Comparison of ENCODE assay signal across 13 cellular contexts in the genomic region with DNA sequence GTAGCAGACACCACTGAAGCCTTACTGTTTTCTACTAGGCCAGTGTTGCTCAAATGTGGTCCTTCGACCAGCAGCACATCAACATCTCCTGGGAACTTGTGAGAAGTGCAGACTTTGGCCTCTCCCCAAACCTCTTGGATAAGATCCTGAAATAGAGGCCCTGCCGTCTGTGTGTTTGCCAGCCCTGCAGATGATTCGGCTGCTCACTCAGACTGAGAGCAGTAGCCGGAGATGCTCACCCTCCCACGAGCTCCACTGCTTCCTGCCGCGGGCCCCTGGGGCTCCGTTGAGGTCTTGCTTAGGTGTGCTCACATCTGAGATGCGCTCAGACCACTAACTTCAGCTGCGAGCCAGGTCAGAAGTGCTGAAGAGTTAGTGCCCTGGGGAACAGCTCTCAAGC.
DNase-seq lines count a peak whose midpoint lies in the region; ATAC-seq and TF ChIP-seq lines count a peak whose summit lies in the region.
"Had no signal": no experiment of that assay in that cellular context is flagged by ENCODE, and none has a peak within 500 bp of the region (broad histone marks: within the 10 kb centered on the region; RNA-seq: fewer than 3 reads in every experiment).

No MANE protein-coding gene starts in this region.

- in situ Hi-C loops in G401 (cut with HindIII; ENCODE audit: low sequenced_read_pairs), result no loop called here

- no peak overlapping the region for H2BK5ac ChIP-seq in neuronal stem cell (ENCODE audit: low read length)

- H3K4me1 ChIP-seq in neuronal stem cell (ENCODE audit: control insufficient read depth in 2 of 2, insufficient read depth in 1 of 2, low read depth in 1 of 2, low read length in 2 of 2), result peaks cover 0 to 2% of the 10 kb centered on the region in 2 donors
- no peaks in the 10 kb centered on the region for H3K4me1 ChIP-seq in prostate gland (replicated peaks)
- H3K4me1 ChIP-seq: body of pancreas had no signal

- H2AK5ac ChIP-seq in neuronal stem cell (ENCODE audit: low read depth, low read length), result no peak overlapping the region

- peak overlapping the region; percentile 72 for H3K18ac ChIP-seq in neuronal stem cell (ENCODE audit: low read length)

- H3K14ac ChIP-seq in neuronal stem cell (ENCODE audit: low read length), result no peak overlapping the region

- H4K91ac ChIP-seq in neuronal stem cell (ENCODE audit: low read depth, low read length, poor library complexity), result no peak overlapping the region

- no peak for TF ChIP-seq POLR2A in prostate gland (IDR thresholded peaks at IDR 0.05)

- H3K4me2 ChIP-seq in neuronal stem cell (ENCODE audit: insufficient read depth, low read length, poor library complexity, severe bottlenecking), result no peak overlapping the region

- intact Hi-C loops in prostate gland (cut with DNase I), result no loop called here
- intact Hi-C loops in posterior vena cava (cut with DNase I), result loop anchor here in 1 of 2 donors (5.0 kb wide), 1 partner anchor 1698 kb away; no protein-coding TSS in a partner anchor

- no peaks in the 10 kb centered on the region for H3K79me1 ChIP-seq in neuronal stem cell (ENCODE audit: low read depth, low read length)

- H3K9me3 ChIP-seq in neuronal stem cell (replicated peaks in 1 of 2; ENCODE audit: control insufficient read depth in 2 of 2, insufficient read depth in 1 of 2, low read depth in 1 of 2, low read length in 2 of 2) (no peaks in the 10 kb centered on the region), prostate gland (no peaks in the 10 kb centered on the region)

- H3K4me3 ChIP-seq in cardiac fibroblast (replicated peaks in 1 of 2; ENCODE audit: low read depth in 2 of 2, low read length in 2 of 2) (no peak overlapping the region), neuronal stem cell (ENCODE audit: low read length in 2 of 2) (no peak overlapping the region), prostate gland (no peak overlapping the region)
- H3K4me3 ChIP-seq: body of pancreas had no signal

- no peak overlapping the region for H2BK15ac ChIP-seq in neuronal stem cell (ENCODE audit: low read length)

- no peak overlapping the region for H3K27ac ChIP-seq in neuronal stem cell (replicated peaks; ENCODE audit: low read length)
- no peak overlapping the region for H3K27ac ChIP-seq in prostate gland
- H3K27ac ChIP-seq: body of pancreas had no signal

- H3K23ac ChIP-seq in neuronal stem cell (ENCODE audit: low read depth, low read length, poor library complexity), result no peak overlapping the region

- H2BK12ac ChIP-seq in neuronal stem cell (ENCODE audit: low read length), result no peak overlapping the region

- TF ChIP-seq CTCF in cardiac fibroblast (IDR thresholded peaks at IDR 0.05; ENCODE audit: low read depth, low read length), result no peak
- TF ChIP-seq CTCF in prostate gland (IDR thresholded peaks at IDR 0.05), result no peak

- WGBS in neuronal stem cell (ENCODE audit: extremely low coverage in 2 of 2, insufficient read length in 2 of 2, insufficient replicate concordance in 1 of 2), 2 donors, result no CpG with 5 or more reads among the region's 10 CpGs
- WGBS in prostate gland, result 40% methylated on average over 10 of the region's 10 CpGs

- H2AFZ ChIP-seq in neuronal stem cell (ENCODE audit: low read length), result no peak overlapping the region

- DNase-seq in G401 (ENCODE audit: low spot score), result peak; percentile 33
- peak; percentile 55 to 91 for DNase-seq in cardiac fibroblast (ENCODE audit: low read depth in 2 of 2)
- DNase-seq in neuronal stem cell (ENCODE audit: low spot score), result no peak
- no peak for DNase-seq in prostate gland (ENCODE audit: low spot score)
- no peak for DNase-seq in posterior vena cava (ENCODE audit: low spot score)
- no peak for DNase-seq in GOT3 (lab: John Stamatoyannopoulos, UW)
- DNase-seq: NCI-H146, retina, T1000 had no signal

- H3K9ac ChIP-seq in neuronal stem cell (ENCODE audit: low read depth, low read length, poor library complexity), result no peak overlapping the region

- no peaks in the 10 kb centered on the region for H3K27me3 ChIP-seq in neuronal stem cell (ENCODE audit: control insufficient read depth in 3 of 3, insufficient read depth in 3 of 3, low read depth in 1 of 3, low read length in 3 of 3)
- H3K27me3 ChIP-seq in prostate gland (replicated peaks; ENCODE audit: insufficient read depth), result no peaks in the 10 kb centered on the region
- H3K27me3 ChIP-seq: body of pancreas had no signal

- H4K8ac ChIP-seq in neuronal stem cell (ENCODE audit: low read depth, low read length), result no peak overlapping the region

- no peak overlapping the region for H2BK120ac ChIP-seq in neuronal stem cell (ENCODE audit: low read depth, low read length)

- H3K36me3 ChIP-seq in neuronal stem cell (replicated peaks in 1 of 2; ENCODE audit: control insufficient read depth in 2 of 2, insufficient read depth in 2 of 2, low read length in 2 of 2), result no peaks in the 10 kb centered on the region
- no peaks in the 10 kb centered on the region for H3K36me3 ChIP-seq in prostate gland

- no peak overlapping the region for H3K4ac ChIP-seq in neuronal stem cell (ENCODE audit: low read length)

- peak; percentile 66 for ATAC-seq in GM21717 (IDR thresholded peaks at IDR 0.05; ENCODE audit: unreplicated experiment)
- no peak for ATAC-seq in GM18502 (IDR thresholded peaks at IDR 0.05; ENCODE audit: poor library complexity, unreplicated experiment)
- ATAC-seq: body of pancreas, HCT116 had no signal

Comparison
In these comparisons a context has a peak if more than half of its experiments do, and no peak if none do; other contexts are left out.
1. DNase-seq: peak in G401 (single experiment) and cardiac fibroblast (2 of 2); none in neuronal stem cell (single experiment), prostate gland (single experiment), posterior vena cava (single experiment) and GOT3 (single experiment).